In genomic region chr2:69385443-69386151, GRCh38 we compare ENCODE assay signal across 8 cellular contexts. TPM values are rescaled to one million over a fixed set of nuclear protein-coding genes. Genes with fewer than 3 reads are reported as not detected.
DNase-seq lines count a peak whose midpoint lies in the region; ATAC-seq, FAIRE-seq and TF ChIP-seq lines count a peak whose summit lies in the region.

No MANE protein-coding gene starts in this region.

- intact Hi-C loops in lower lobe of right lung (cut with DNase I) = no loop called here

- H3K36me3 Mint-ChIP-seq in astrocyte (ENCODE audit: low read depth, unreplicated experiment) = peaks cover 2% of the 10 kb centered on the region

- peaks cover 12% of the 10 kb centered on the region for H3K4me1 ChIP-seq in HUES6 (ENCODE audit: control insufficient read depth, insufficient read depth, low read length)
- H3K4me1 ChIP-seq in astrocyte (ENCODE audit: insufficient read depth, low read length) = peaks cover 12% of the 10 kb centered on the region
- peaks cover 62% of the 10 kb centered on the region for H3K4me1 ChIP-seq in lower lobe of right lung

- peaks cover 39% of the 10 kb centered on the region for H3K4me1 Mint-ChIP-seq in astrocyte (ENCODE audit: low read depth, unreplicated experiment)

- TF ChIP-seq CTCF in AG04449 (IDR thresholded peaks at IDR 0.05; ENCODE audit: insufficient read depth, low read length, missing control alignments) = no peak
- no peak for TF ChIP-seq CTCF in astrocyte (IDR thresholded peaks at IDR 0.05; ENCODE audit: insufficient read depth, low read depth, low read length)
- TF ChIP-seq CTCF in lower lobe of right lung (IDR thresholded peaks at IDR 0.05) = no peak

- H4K20me1 ChIP-seq in astrocyte (ENCODE audit: insufficient read depth, low read length) = peaks cover 51% of the 10 kb centered on the region

- no peak overlapping the region for H3K9ac ChIP-seq in HUES6 (ENCODE audit: low read length)
- H3K9ac ChIP-seq in astrocyte (ENCODE audit: low read length) = peak overlapping the region; percentile 84

- H3K36me3 ChIP-seq in HUES6 (ENCODE audit: control insufficient read depth, insufficient read depth, low read length) (0 out of 2 replicates have a peak, but pooled peaks cover 2% of the 10 kb centered on the region), astrocyte (ENCODE audit: insufficient read depth, low read length) (peaks cover 4% of the 10 kb centered on the region), lower lobe of right lung (no peaks in the 10 kb centered on the region)

- H3K27ac ChIP-seq in HUES6 (ENCODE audit: low read depth, low read length) (no peak overlapping the region), astrocyte (ENCODE audit: low read depth, low read length) (no peak overlapping the region), lower lobe of right lung (peak overlapping the region; percentile 86)

- no peak overlapping the region for H2AFZ ChIP-seq in astrocyte (ENCODE audit: low read depth, low read length)

- DNase-seq in AG04449 (ENCODE audit: low read depth, low spot score) (no peak), astrocyte (ENCODE audit: low read depth) (no peak), lower lobe of right lung (no peak), NCI-H748 treated with DMSO at 0.1 percent for 48 hours (lab: John Stamatoyannopoulos, UW) (no peak)

- peak overlapping the region; percentile 90 for H3K4me2 ChIP-seq in astrocyte (ENCODE audit: low read length)

- ATAC-seq in lower lobe of right lung (no peak), HG03571 (IDR thresholded peaks at IDR 0.05; ENCODE audit: unreplicated experiment) (no peak), HG03521 (IDR thresholded peaks at IDR 0.05; ENCODE audit: unreplicated experiment) (no peak), HG02642 (IDR thresholded peaks at IDR 0.05; ENCODE audit: poor library complexity, unreplicated experiment) (no peak)

- CTCF ChIA-PET in AG04449 (lab: Yijun Ruan, JAX) = interaction anchor here (1.2 to 5.7 kb wide), 2 partner anchors 9 to 51 kb away, joined by 7 to 32 read pairs; partner anchors contain the start of gene NFU1

- H3K9me3 ChIP-seq in HUES6 (ENCODE audit: control insufficient read depth, insufficient read depth, low read depth, low read length) (no peaks in the 10 kb centered on the region), astrocyte (ENCODE audit: insufficient read depth, low read depth, low read length) (no peaks in the 10 kb centered on the region), lower lobe of right lung (no peaks in the 10 kb centered on the region)

- no peaks in the 10 kb centered on the region for H3K27me3 Mint-ChIP-seq in astrocyte (ENCODE audit: low read depth, unreplicated experiment)

- peak overlapping the region; percentile 87 for H3K4me3 ChIP-seq in AG04449 (ENCODE audit: low read depth, low read length)
- peak overlapping the region; percentile 97 for H3K4me3 ChIP-seq in HUES6 (ENCODE audit: low read depth, low read length)
- H3K4me3 ChIP-seq in astrocyte (ENCODE audit: insufficient read depth, low read depth, low read length) = peak overlapping the region; percentile 82
- peak overlapping the region; percentile 83 for H3K4me3 ChIP-seq in lower lobe of right lung

- H3K4me3 Mint-ChIP-seq in astrocyte (ENCODE audit: unreplicated experiment) = peak overlapping the region; percentile 94

- H3K9me3 Mint-ChIP-seq in astrocyte (ENCODE audit: unreplicated experiment) = no peaks in the 10 kb centered on the region

- H3K27ac Mint-ChIP-seq in astrocyte (ENCODE audit: unreplicated experiment) = peak overlapping the region; percentile 91

- POLR2A ChIA-PET in AG04449 (lab: Yijun Ruan, JAX) = no interaction called here

- FAIRE-seq in astrocyte (lab: Jason Lieb, UNC) = no peak

- peaks cover 66% of the 10 kb centered on the region for H3K79me2 ChIP-seq in astrocyte (ENCODE audit: insufficient read depth, low read length)

- H3K27me3 ChIP-seq in HUES6 (ENCODE audit: control insufficient read depth, insufficient read depth, low read length) = no peaks in the 10 kb centered on the region
- H3K27me3 ChIP-seq in astrocyte (ENCODE audit: insufficient read depth, low read length) = no peaks in the 10 kb centered on the region
- no peaks in the 10 kb centered on the region for H3K27me3 ChIP-seq in lower lobe of right lung (ENCODE audit: low read depth)

RNA-seq across cellular contexts. Expression of gene GFPT1, which starts 1.4 kb away (rescaled TPM):
- total RNA-seq in astrocyte = 126 and 137 TPM in 2 replicates
- 59.9 TPM for total RNA-seq in lower lobe of right lung

RNA-seq across cellular contexts. Expression of gene NFU1, which starts 51.6 kb away (rescaled TPM):
- total RNA-seq in astrocyte = 42.6 and 46.6 TPM in 2 replicates
- total RNA-seq in lower lobe of right lung = 44.2 TPM
